ENCODE assay signal across 11 cellular contexts in genomic region chr2:17804358-17804757, GRCh38. TPM values are rescaled to one million over a fixed set of nuclear protein-coding genes. Genes with fewer than 3 reads are reported as not detected.
DNase-seq lines count a peak whose midpoint lies in the region; ATAC-seq and TF ChIP-seq lines count a peak whose summit lies in the region.
"Had no signal": no experiment of that assay in that cellular context is flagged by ENCODE, and none has a peak within 500 bp of the region (broad histone marks: within the 10 kb centered on the region; RNA-seq: fewer than 3 reads in every experiment).

No MANE protein-coding gene starts in this region.

- H3K36me3 ChIP-seq in lower lobe of right lung: no peaks in the 10 kb centered on the region
- H3K36me3 ChIP-seq: colonic mucosa had no signal

- no peak overlapping the region for H3K4me3 ChIP-seq in lower lobe of right lung
- H3K4me3 ChIP-seq: colonic mucosa had no signal

- H3K9me3 ChIP-seq in lower lobe of right lung: no peaks in the 10 kb centered on the region
- H3K9me3 ChIP-seq: colonic mucosa had no signal

- intact Hi-C loops in lower lobe of right lung (cut with DNase I): no loop called here

- H3K27me3 ChIP-seq in lower lobe of right lung (ENCODE audit: low read depth): no peaks in the 10 kb centered on the region
- H3K27me3 ChIP-seq: colonic mucosa had no signal

- ATAC-seq in GM18858 (IDR thresholded peaks at IDR 0.05; ENCODE audit: unreplicated experiment) (peak; percentile 68), GM21737 (IDR thresholded peaks at IDR 0.05; ENCODE audit: unreplicated experiment) (peak; percentile 49), HG03442 (IDR thresholded peaks at IDR 0.05; ENCODE audit: unreplicated experiment) (peak; percentile 69), lower lobe of right lung (peak; percentile 81 to 86)

- no peak for TF ChIP-seq CTCF in lower lobe of right lung (IDR thresholded peaks at IDR 0.05)

- peaks cover 4% of the 10 kb centered on the region for H3K4me1 ChIP-seq in lower lobe of right lung
- H3K4me1 ChIP-seq: colonic mucosa had no signal

- DNase-seq in lower lobe of right lung (no peak), NCI-H2029 treated with DMSO at 0.1 percent for 48 hours (lab: John Stamatoyannopoulos, UW) (no peak), NCI-H446 treated with DMSO at 0.1 percent for 48 hours (lab: John Stamatoyannopoulos, UW) (no peak), kidney glomerular epithelial cell (lab: John Stamatoyannopoulos, UW) (no peak)
- no peak for DNase-seq in effector CD4-positive, alpha-beta T cell
- DNase-seq: colonic mucosa, NCI-H2107 had no signal

- no peak overlapping the region for H3K27ac ChIP-seq in lower lobe of right lung
- H3K27ac ChIP-seq: colonic mucosa had no signal

RNA-seq across cellular contexts. Expression of gene MSGN1, which starts 11.9 kb away (rescaled TPM):
- not detected for total RNA-seq in lower lobe of right lung
- total RNA-seq: activated T-helper 1 cell treated with anti-CD3 and anti-CD28 coated beads, Interleukin-12 subunit alpha, Interleukin-12 subunit beta, Interleukin-2, Interleukin-4 antibody, amounts not matched to agents 30 ng/mL and 10 ng/mL and 1 ng/mL, durations not matched to agents 14 hours and 24 hours and 36 hours; colonic mucosa had no signal

RNA-seq across cellular contexts. Expression of gene GEN1, which starts 50.4 kb away (rescaled TPM):
- 9.0 TPM for total RNA-seq in lower lobe of right lung

RNA-seq across cellular contexts. Expression of gene SMC6, which starts 50.7 kb away (rescaled TPM):
- 15.0 TPM for total RNA-seq in lower lobe of right lung
